ENCODE assay signal across 23 cellular contexts in genomic region chr12:6861391-6861790, GRCh38.
"Had no signal": no experiment of that assay in that cellular context is flagged by ENCODE, and none has a peak within 500 bp of the region (broad histone marks: within the 10 kb centered on the region; RNA-seq: fewer than 3 reads in every experiment).

No MANE protein-coding gene starts in this region.

- H3K9me3 ChIP-seq: left ventricle myocardium inferior, right atrium auricular region, right lobe of liver, stomach, thoracic aorta, tibial artery, upper lobe of right lung had no signal

- H3K27ac Mint-ChIP-seq: mesothelial cell of epicardium, naive B cell, nephron had no signal

- H3K4me3 Mint-ChIP-seq: mesothelial cell of epicardium; nephron; stimulated activated naive B cell treated with anti-CD40 and anti-IgM and Interleukin-4, amounts not matched to agents 10 μg/mL and 1 μg/mL and 100 μg/mL, for 72 hours had no signal

- ATAC-seq: right lobe of liver; stimulated activated naive B cell treated with anti-CD40 and anti-IgM and Interleukin-4, amounts not matched to agents 10 μg/mL and 1 μg/mL and 100 μg/mL, for 72 hours; stimulated activated naive CD8-positive, alpha-beta T cell treated with anti-CD3 and anti-CD28 coated beads, Interleukin-15, Interleukin-2, amounts not matched to agents 100 U/mL and 50 U/mL, for 24 hours; upper lobe of right lung had no signal

- H3K4me1 ChIP-seq: left ventricle myocardium inferior, parathyroid adenoma, right atrium auricular region, upper lobe of right lung had no signal

- H3K27ac ChIP-seq: left ventricle myocardium inferior, parathyroid adenoma, right atrium auricular region, right lobe of liver, stomach, thoracic aorta, tibial artery, upper lobe of right lung had no signal

- H3K9me3 Mint-ChIP-seq: mesothelial cell of epicardium; naive B cell; nephron; neural crest cell; stimulated activated naive B cell treated with anti-CD40 and anti-IgM and Interleukin-4, amounts not matched to agents 10 μg/mL and 1 μg/mL and 100 μg/mL, for 72 hours had no signal

- H3K27me3 ChIP-seq: right atrium auricular region, right lobe of liver, stomach, tibial artery, upper lobe of right lung had no signal

- H3K27me3 Mint-ChIP-seq: naive B cell; stimulated activated naive B cell treated with anti-CD40 and anti-IgM and Interleukin-4, amounts not matched to agents 10 μg/mL and 1 μg/mL and 100 μg/mL, for 72 hours had no signal

- DNase-seq: hippocampal formation; left ventricle myocardium inferior; mesendoderm; naive B cell; nucleus accumbens; stimulated activated CD4-positive, alpha-beta T cell treated with anti-CD3 and anti-CD28 coated beads, Interleukin-12 subunit alpha, Interleukin-12 subunit beta, amount 100 ng/mL, for 4 hours; stimulated activated CD4-positive, alpha-beta T cell treated with anti-CD3 and anti-CD28 coated beads, Interleukin-15, amount 100 ng/mL, for 24 hours; stimulated activated CD4-positive, alpha-beta T cell treated with anti-CD3 and anti-CD28 coated beads, Interleukin-2, amount 100 ng/mL, for 24 hours; stimulated activated CD4-positive, alpha-beta T cell treated with anti-CD3 and anti-CD28 coated beads, Interleukin-4, amount 100 ng/mL, for 1 hour; stimulated activated naive B cell treated with anti-CD40 and anti-IgM and Interleukin-4, amounts not matched to agents 10 μg/mL and 1 μg/mL and 100 μg/mL, for 72 hours; stimulated activated naive CD8-positive, alpha-beta T cell treated with anti-CD3 and anti-CD28 coated beads, Interleukin-15, Interleukin-2, amounts not matched to agents 100 U/mL and 50 U/mL, for 24 hours; stomach; tibial artery; trophoblast cell; upper lobe of right lung had no signal

- H3K4me3 ChIP-seq: left ventricle myocardium inferior, lung, right atrium auricular region, right lobe of liver, stomach, thoracic aorta, tibial artery, upper lobe of right lung had no signal

- H2AFZ ChIP-seq: parathyroid adenoma had no signal
